In the genomic region with DNA sequence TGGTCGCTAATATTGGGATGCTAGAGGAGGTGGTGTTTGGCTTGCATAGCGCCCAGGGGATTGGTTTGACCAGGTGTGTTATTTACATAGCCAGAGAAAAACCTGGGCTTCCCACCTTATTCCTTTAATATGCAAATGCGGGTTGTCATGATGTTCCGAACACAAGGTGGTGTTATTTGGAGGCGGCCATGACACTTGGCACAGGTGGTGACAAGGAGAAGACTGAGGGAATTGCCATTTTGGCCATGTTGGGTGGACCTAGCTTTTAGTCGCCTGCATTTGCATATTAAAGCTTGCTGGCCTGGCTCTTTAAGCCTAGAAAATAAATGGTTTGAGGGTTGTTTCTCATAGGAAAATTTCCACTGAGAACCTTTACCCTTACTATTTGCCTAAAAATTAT, we compare ENCODE assay signal across 27 cellular contexts.
DNase-seq lines count a peak whose midpoint lies in the region; ATAC-seq, FAIRE-seq and TF ChIP-seq lines count a peak whose summit lies in the region.
"Had no signal": no experiment of that assay in that cellular context is flagged by ENCODE, and none has a peak within 500 bp of the region (broad histone marks: within the 10 kb centered on the region; RNA-seq: fewer than 3 reads in every experiment).

No MANE protein-coding gene starts in this region.

- H3K23me2 ChIP-seq in H9 (ENCODE audit: insufficient read length, low read depth, low read length, poor library complexity, severe bottlenecking), result no peaks in the 10 kb centered on the region
- H3K23me2 ChIP-seq in H1 (ENCODE audit: low read depth, low read length), result no peaks in the 10 kb centered on the region; the same call in 1 of the 2 replicates

- no peak overlapping the region for H3T11ph ChIP-seq in H9 (ENCODE audit: low read length)

- no peak overlapping the region for H3K14ac ChIP-seq in H9 (ENCODE audit: insufficient read depth, low read length)
- no peak overlapping the region for H3K14ac ChIP-seq in H1 (ENCODE audit: insufficient read length)

- no peaks in the 10 kb centered on the region for H3K27me3 Mint-ChIP-seq in H9 (ENCODE audit: low read depth)
- H3K27me3 Mint-ChIP-seq: CD4-positive, CD25-positive, alpha-beta regulatory T cell had no signal

- H2AK5ac ChIP-seq in H9 (ENCODE audit: insufficient read length, low read length), result no peak overlapping the region
- no peak overlapping the region for H2AK5ac ChIP-seq in H1 (ENCODE audit: low read depth, low read length)

- H2BK20ac ChIP-seq in H9 (ENCODE audit: low read depth, low read length, poor library complexity, severe bottlenecking) (no peak overlapping the region), H1 (ENCODE audit: low read length) (no peak overlapping the region)

- no peaks in the 10 kb centered on the region for H3K79me1 ChIP-seq in H9 (ENCODE audit: insufficient read depth, low read depth, low read length, poor library complexity, severe bottlenecking)
- H3K79me1 ChIP-seq in H1 (ENCODE audit: low read depth, low read length), result no peaks in the 10 kb centered on the region; the same call in none of the 2 replicates

- H3K27me3 ChIP-seq in H9 (ENCODE audit: insufficient read depth, low read length) (no peaks in the 10 kb centered on the region), H1 (replicated peaks in 1 of 4; ENCODE audit: control insufficient read depth in 3 of 4, extremely low read depth in 1 of 4, insufficient read depth in 3 of 4, low read length in 3 of 4) (no peaks in the 10 kb centered on the region)
- H3K27me3 ChIP-seq: BE2C, BLaER1 had no signal

- H3K4me3 ChIP-seq in H1 (ENCODE audit: extremely low read depth in 1 of 4, insufficient read depth in 2 of 4, low read depth in 3 of 4, low read length in 4 of 4), result no peak overlapping the region
- H3K4me3 ChIP-seq: BLaER1, GM12878 had no signal

- H4K20me1 ChIP-seq in H9 (ENCODE audit: control insufficient read depth, insufficient read depth, insufficient read length) (no peaks in the 10 kb centered on the region), H1 (replicated peaks in 1 of 2; ENCODE audit: control insufficient read depth in 1 of 2, insufficient read depth in 2 of 2, low read length in 2 of 2) (peaks cover 10 to 25% of the 10 kb centered on the region in 2 experiments)
- H4K20me1 ChIP-seq: BLaER1 had no signal

- H4K91ac ChIP-seq in H9 (ENCODE audit: insufficient read length, low read depth, low read length) (no peak overlapping the region), H1 (replicated peaks; ENCODE audit: insufficient read length, low read length) (no peak overlapping the region)

- H2BK12ac ChIP-seq in H9 (ENCODE audit: insufficient read length, low read depth, low read length) (no peak overlapping the region), H1 (ENCODE audit: low read depth, low read length) (no peak overlapping the region)

- H2AFZ ChIP-seq in H9 (ENCODE audit: low read length) (no peak overlapping the region), H1 (ENCODE audit: low read length) (no peak overlapping the region)

- no peak for TF ChIP-seq EP300 in H1 (IDR thresholded peaks at IDR 0.05; ENCODE audit: borderline replicate concordance in 1 of 2, low read depth in 2 of 2, low read length in 2 of 2)

- peaks cover 0 to 60% (median 32%) of the 10 kb centered on the region in 4 experiments; a peak in 7 of 8 replicates for H3K36me3 ChIP-seq in H1 (ENCODE audit: control insufficient read depth in 2 of 4, insufficient read depth in 4 of 4, low read length in 3 of 4)
- H3K36me3 ChIP-seq: BE2C, BLaER1 had no signal

- no peak overlapping the region for H3K18ac ChIP-seq in H9 (ENCODE audit: insufficient read length, low read depth, low read length)
- H3K18ac ChIP-seq in H1 (ENCODE audit: extremely low read depth, low read length), result no peak overlapping the region

- no CpG with 5 or more reads among the region's 6 CpGs for WGBS in H9 (ENCODE audit: extremely low coverage, insufficient read length, low lambda C conversion rate)
- WGBS in H1 (ENCODE audit: extremely low coverage in 1 of 2, insufficient coverage in 1 of 2, insufficient read length in 1 of 2, insufficient replicate concordance in 2 of 2, low coverage in 1 of 2, low lambda C conversion rate in 2 of 2, missing lambda C conversion rate in 1 of 2), 2 experiments, result 83% methylated on average over 6 of the region's 6 CpGs; no CpG with 5 or more reads in 1 of the 2 experiments

- ATAC-seq in GM18907 (IDR thresholded peaks at IDR 0.05; ENCODE audit: unreplicated experiment), result no peak
- ATAC-seq: GM12878 had no signal

- CTCF ChIA-PET in H1 (lab: Charles Lee; ENCODE audit: partially characterized antibody), result no interaction called here

- H3K36me3 Mint-ChIP-seq in H9 (ENCODE audit: insufficient read depth in 1 of 3, low read depth in 3 of 3), result peaks cover 40 to 65% (median 55%) of the 10 kb centered on the region in 3 experiments
- H3K36me3 Mint-ChIP-seq: CD14-positive monocyte; CD4-positive, alpha-beta memory T cell; CD4-positive, CD25-positive, alpha-beta regulatory T cell had no signal

- no peak overlapping the region for H4K8ac ChIP-seq in H9 (replicated peaks; ENCODE audit: insufficient read length, low read depth, low read length)
- H4K8ac ChIP-seq in H1 (ENCODE audit: extremely low read depth, insufficient read depth, low read length), result no peak overlapping the region

- peak; percentile 36 for FAIRE-seq in H1 (lab: Jason Lieb, UNC)
- FAIRE-seq: A204.1, GM12878, GM12892, GM18507, GM19239 had no signal

- H3K4me1 Mint-ChIP-seq in H9, result peaks cover 32 to 67% of the 10 kb centered on the region in 2 experiments
- H3K4me1 Mint-ChIP-seq: CD14-positive monocyte; CD4-positive, alpha-beta memory T cell; CD4-positive, CD25-positive, alpha-beta regulatory T cell; CD8-positive, alpha-beta memory T cell had no signal

- no peak overlapping the region for H3K4me3 Mint-ChIP-seq in H9
- H3K4me3 Mint-ChIP-seq: CD14-positive monocyte; CD4-positive, alpha-beta memory T cell; CD4-positive, CD25-positive, alpha-beta regulatory T cell; CD8-positive, alpha-beta memory T cell had no signal

- peak; percentile 65 for DNase-seq in H9
- no peak for DNase-seq in H1 (ENCODE audit: low read depth in 1 of 2, low spot score in 2 of 2)
- DNase-seq in NCI-H69 (lab: John Stamatoyannopoulos, UW), result no peak
- no peak for DNase-seq in activated effector memory CD4-positive, alpha-beta T cell treated with Interleukin-2 at 50 U/mL for 16 hours
- DNase-seq: 8988T; ACHN; BE2C; C1 segment of cervical spinal cord; CD4-positive, alpha-beta memory T cell; CD4-positive, CD25-positive, alpha-beta regulatory T cell; CD8-positive, alpha-beta memory T cell; COR-L47; DMS 273 treated with DMSO at 0.1 percent for 48 hours; DMS153; DMS53; DMS79; DND-41; EL; GDM1 had no signal

- H3K9me3 Mint-ChIP-seq in H9, result peaks cover 27 to 30% of the 10 kb centered on the region in 2 experiments

- no peak overlapping the region for H4K5ac ChIP-seq in H9 (ENCODE audit: insufficient read length, low read depth, low read length)
- H4K5ac ChIP-seq in H1 (ENCODE audit: insufficient read length, low read depth, low read length), result no peak overlapping the region

- H3K27ac Mint-ChIP-seq in H9, result no peak overlapping the region; a peak in 1 of 7 replicates
- H3K27ac Mint-ChIP-seq: CD14-positive monocyte; CD4-positive, alpha-beta memory T cell; CD4-positive, CD25-positive, alpha-beta regulatory T cell; CD8-positive, alpha-beta memory T cell had no signal

- H3K9me3 ChIP-seq in H9 (ENCODE audit: control insufficient read depth, low read depth, low read length) (no peaks in the 10 kb centered on the region), H1 (ENCODE audit: insufficient read depth in 2 of 2, low read depth in 1 of 2, low read length in 1 of 2) (peaks cover 0 to 7% of the 10 kb centered on the region in 2 experiments; a peak in 2 of 4 replicates)
- H3K9me3 ChIP-seq: BE2C had no signal

- no peak overlapping the region for H3K56ac ChIP-seq in H9 (ENCODE audit: insufficient read length, low read depth, low read length)
- H3K56ac ChIP-seq in H1 (replicated peaks; ENCODE audit: insufficient read length, low read depth, low read length), result no peak overlapping the region

- no peak overlapping the region for H2BK15ac ChIP-seq in H9 (ENCODE audit: low read depth, low read length)
- H2BK15ac ChIP-seq in H1 (ENCODE audit: low read length), result no peak overlapping the region

- peak overlapping the region; percentile 37 for H3K27ac ChIP-seq in H9 (ENCODE audit: insufficient read length, low read depth, low read length)
- H3K27ac ChIP-seq in H1 (ENCODE audit: low read depth, low read length), result no peak overlapping the region
- H3K27ac ChIP-seq: BLaER1 had no signal

- peaks cover 11% of the 10 kb centered on the region; the same call in 1 of the 2 replicates for H3K4me1 ChIP-seq in H9 (ENCODE audit: insufficient read depth, low read length)
- peaks cover 0 to 19% (median 9%) of the 10 kb centered on the region in 4 experiments; a peak in 4 of 7 replicates for H3K4me1 ChIP-seq in H1 (replicated peaks in 1 of 4; ENCODE audit: control insufficient read depth in 3 of 4, insufficient read depth in 4 of 4, low read length in 3 of 4)
- H3K4me1 ChIP-seq: BE2C had no signal

- POLR2A ChIA-PET in H1 (lab: Charles Lee; ENCODE audit: partially characterized antibody), result interaction anchor here (0.8 to 1.6 kb wide), 7 partner anchors 8 to 272 kb away, joined by 3 to 8 read pairs (median 3); no protein-coding TSS in a partner anchor

- no peak overlapping the region for H3K23ac ChIP-seq in H9 (ENCODE audit: insufficient read length, low read depth, low read length)
- H3K23ac ChIP-seq in H1 (ENCODE audit: insufficient read length), result no peak overlapping the region

- TF ChIP-seq RAD21 in H1 (IDR thresholded peaks at IDR 0.05 in 1 of 2, conservative IDR thresholded peaks at IDR 0.05 in 1 of 2; ENCODE audit: low read depth in 2 of 2, low read length in 2 of 2), result no peak

- no peak overlapping the region for H3K9ac ChIP-seq in H9 (ENCODE audit: extremely low read depth, insufficient read length, low read length)
- no peak overlapping the region for H3K9ac ChIP-seq in H1 (replicated peaks in 1 of 4; ENCODE audit: extremely low read depth in 1 of 4, low read depth in 3 of 4, low read length in 3 of 4)
- H3K9ac ChIP-seq: BLaER1 had no signal

- TF ChIP-seq CTCF in H9 (conservative IDR thresholded peaks at IDR 0.05) (no peak), H1 (IDR thresholded peaks at IDR 0.05; ENCODE audit: control extremely low read depth in 1 of 3, insufficient read depth in 1 of 3, low read depth in 1 of 3, low read length in 3 of 3) (no peak)

- H2BK5ac ChIP-seq in H9 (ENCODE audit: insufficient read length, low read length) (no peak overlapping the region), H1 (ENCODE audit: low read depth, low read length) (no peak overlapping the region)

- H3K79me2 ChIP-seq in H9 (ENCODE audit: insufficient read depth, low read length) (no peaks in the 10 kb centered on the region), H1 (ENCODE audit: control insufficient read depth in 1 of 2, insufficient read depth in 2 of 2, low read length in 2 of 2) (peaks cover 0 to 31% of the 10 kb centered on the region in 2 experiments; a peak in 2 of 4 replicates)

- H2BK120ac ChIP-seq in H9 (ENCODE audit: low read depth, low read length, poor library complexity, severe bottlenecking) (no peak overlapping the region), H1 (replicated peaks; ENCODE audit: low read depth, low read length) (no peak overlapping the region)

- TF ChIP-seq POLR2A in H1 (IDR thresholded peaks at IDR 0.05; ENCODE audit: control extremely low read depth in 1 of 2, low read depth in 2 of 2, low read length in 2 of 2), result peak in 1 of 2 experiments; percentile 76; a peak in 1 of 3 replicates

- H3K4me2 ChIP-seq in H9 (ENCODE audit: insufficient read depth, insufficient read length, low read length), result no peak overlapping the region
- H3K4me2 ChIP-seq in H1 (ENCODE audit: insufficient read depth in 1 of 2, low read depth in 2 of 2, low read length in 2 of 2), result no peak overlapping the region
- H3K4me2 ChIP-seq: BLaER1 had no signal

- no peak overlapping the region for H3K4ac ChIP-seq in H9 (ENCODE audit: low read depth, low read length)
- no peak overlapping the region for H3K4ac ChIP-seq in H1 (replicated peaks; ENCODE audit: insufficient read length, low read depth, low read length)
